8 cellular contexts compared by ENCODE assay signal in genomic region chr7:27784399-27785053, GRCh38. TPM values are rescaled to one million over a fixed set of nuclear protein-coding genes. Genes with fewer than 3 reads are reported as not detected.
A peak's percentile ranks its signal among the peaks of the same experiment; 100 is the strongest.
DNase-seq lines count a peak whose midpoint lies in the region; ATAC-seq and TF ChIP-seq lines count a peak whose summit lies in the region.

No MANE protein-coding gene starts in this region.

- H3K4me1 Mint-ChIP-seq in type B pancreatic cell (ENCODE audit: unreplicated experiment) = peaks cover 7% of the 10 kb centered on the region

- no peaks in the 10 kb centered on the region for H3K36me3 ChIP-seq in kidney epithelial cell (ENCODE audit: control insufficient read depth, insufficient read depth, low read length)

- ATAC-seq in GM21381 (IDR thresholded peaks at IDR 0.05; ENCODE audit: unreplicated experiment) (no peak), GM19328 (IDR thresholded peaks at IDR 0.05; ENCODE audit: unreplicated experiment) (no peak)

- H3K36me3 Mint-ChIP-seq in type B pancreatic cell = peaks cover 16% of the 10 kb centered on the region

- H3K4me3 Mint-ChIP-seq in type B pancreatic cell = no peak overlapping the region

- DNase-seq in AML-193 (lab: John Stamatoyannopoulos, UW) = peak; percentile 50 to 65
- no peak for DNase-seq in GM12864 (ENCODE audit: low read depth)
- DNase-seq in NCI-H524 (lab: John Stamatoyannopoulos, UW) = peak; percentile 4 to 60
- DNase-seq in amniotic stem cell (lab: John Stamatoyannopoulos, UW) = peak; percentile 49
- DNase-seq in kidney epithelial cell (ENCODE audit: low read depth) = peak; percentile 23
- no peak for DNase-seq in type B pancreatic cell (ENCODE audit: extremely low spot score, unreplicated experiment)

- peak; percentile 49 for TF ChIP-seq CTCF in GM12864 (IDR thresholded peaks at IDR 0.05; ENCODE audit: low read depth, low read length, missing control alignments)
- TF ChIP-seq CTCF in kidney epithelial cell (IDR thresholded peaks at IDR 0.05; ENCODE audit: insufficient read depth, low read length, poor library complexity, severe bottlenecking) = peak; percentile 51
- TF ChIP-seq CTCF in type B pancreatic cell (conservative IDR thresholded peaks at IDR 0.05) = peak; percentile 83

- H3K27ac Mint-ChIP-seq in type B pancreatic cell = no peak overlapping the region

- H3K4me3 ChIP-seq in GM12864 (ENCODE audit: low read depth, low read length) = no peak overlapping the region
- no peak overlapping the region for H3K4me3 ChIP-seq in kidney epithelial cell (ENCODE audit: low read depth, low read length)

- no peaks in the 10 kb centered on the region for H3K27me3 ChIP-seq in kidney epithelial cell (ENCODE audit: control insufficient read depth, insufficient read depth, low read length)

- H3K27me3 Mint-ChIP-seq in type B pancreatic cell = no peaks in the 10 kb centered on the region

- no peaks in the 10 kb centered on the region for H3K9me3 Mint-ChIP-seq in type B pancreatic cell

RNA-seq across cellular contexts. Expression of gene TAX1BP1, which starts 44.6 kb away (rescaled TPM):
- total RNA-seq in kidney epithelial cell (83.6 and 98.7 TPM in 2 replicates), type B pancreatic cell (ENCODE audit: low replicate concordance) (87.6 and 118 TPM in 2 replicates)

Comparison
In these comparisons a context has a peak if more than half of its experiments do, and no peak if none do; other contexts are left out.
1. DNase-seq: peak in AML-193 (2 of 2), NCI-H524 (2 of 2), amniotic stem cell (single experiment) and kidney epithelial cell (single experiment); none in GM12864 (single experiment) and type B pancreatic cell (single experiment).
2. Peak in every context shown above with its lines, with median percentiles within 50 percentile points of each other: CTCF ChIP-seq.